In the genomic region with DNA sequence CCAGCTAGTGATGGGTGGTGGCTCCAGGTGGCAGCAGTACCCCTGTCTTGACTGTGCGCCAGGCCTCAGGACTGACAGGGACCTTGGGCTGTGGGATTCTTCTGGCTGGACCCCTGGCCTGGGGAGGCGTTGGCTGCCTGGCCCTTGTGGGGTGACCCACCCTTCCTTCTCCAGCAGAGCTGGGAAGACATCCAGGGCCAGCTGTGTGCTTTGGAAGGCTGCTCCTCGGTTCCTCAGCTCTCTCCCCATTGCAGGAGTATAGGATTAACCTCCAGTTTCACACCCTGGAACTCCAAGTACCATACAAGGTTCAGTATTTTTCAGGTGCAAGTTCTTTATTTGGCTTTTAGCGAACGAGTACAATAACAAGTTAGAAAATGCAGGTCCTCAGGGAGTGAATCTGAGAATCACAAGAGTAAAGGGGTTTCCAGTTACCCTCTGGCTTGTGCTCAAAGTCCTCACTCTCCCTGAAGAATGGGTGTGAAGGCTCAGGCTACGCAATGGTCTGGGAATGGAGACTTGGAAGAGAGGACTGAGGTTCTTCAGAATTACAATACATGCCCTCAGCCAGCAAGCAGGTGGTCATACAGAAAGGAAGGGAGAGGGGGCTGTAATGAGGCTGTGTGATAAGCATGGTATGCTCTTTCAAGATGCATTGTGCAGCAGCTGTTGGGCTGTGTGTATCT, we compare ENCODE assay signal across 24 cellular contexts.
DNase-seq lines count a peak whose midpoint lies in the region; ATAC-seq lines count a peak whose summit lies in the region.
"Had no signal": no experiment of that assay in that cellular context is flagged by ENCODE, and none has a peak within 500 bp of the region (broad histone marks: within the 10 kb centered on the region; RNA-seq: fewer than 3 reads in every experiment).

No MANE protein-coding gene starts in this region.

- H3K9me3 Mint-ChIP-seq in stimulated activated memory B cell treated with anti-CD40 and anti-IgM and Interleukin-4, amounts not matched to agents 10 μg/mL and 1 μg/mL and 100 μg/mL, for 72 hours: no peaks in the 10 kb centered on the region
- H3K9me3 Mint-ChIP-seq in activated T-cell treated with anti-CD3 and anti-CD28 coated beads, Interleukin-2, amount 50 U/mL, for 72 hours: no peaks in the 10 kb centered on the region
- H3K9me3 Mint-ChIP-seq: CD4-positive, alpha-beta memory T cell; CD4-positive, CD25-positive, alpha-beta regulatory T cell; CD8-positive, alpha-beta memory T cell had no signal

- no peaks in the 10 kb centered on the region for H3K4me1 Mint-ChIP-seq in stimulated activated memory B cell treated with anti-CD40 and anti-IgM and Interleukin-4, amounts not matched to agents 10 μg/mL and 1 μg/mL and 100 μg/mL, for 72 hours
- no peaks in the 10 kb centered on the region for H3K4me1 Mint-ChIP-seq in activated T-cell treated with anti-CD3 and anti-CD28 coated beads, Interleukin-2, amount 50 U/mL, for 72 hours (ENCODE audit: low read depth)
- H3K4me1 Mint-ChIP-seq: CD14-positive monocyte; CD4-positive, alpha-beta memory T cell; CD4-positive, CD25-positive, alpha-beta regulatory T cell; CD8-positive, alpha-beta memory T cell had no signal

- peak; percentile 62 for ATAC-seq in left ventricle myocardium superior
- ATAC-seq in Right ventricle myocardium inferior: no peak
- ATAC-seq in sciatic nerve: peak; percentile 74
- peak; percentile 32 for ATAC-seq in stimulated activated memory B cell treated with anti-CD40 and anti-IgM and Interleukin-4, amounts not matched to agents 10 μg/mL and 1 μg/mL and 100 μg/mL, for 72 hours
- ATAC-seq in activated T-cell treated with anti-CD3 and anti-CD28 coated beads, Interleukin-2, amount 50 U/mL, for 72 hours (replicated peaks in 1 of 2): no peak
- ATAC-seq: GM12878 had no signal

- H3K36me3 Mint-ChIP-seq in stimulated activated memory B cell treated with anti-CD40 and anti-IgM and Interleukin-4, amounts not matched to agents 10 μg/mL and 1 μg/mL and 100 μg/mL, for 72 hours: no peaks in the 10 kb centered on the region
- no peaks in the 10 kb centered on the region for H3K36me3 Mint-ChIP-seq in activated T-cell treated with anti-CD3 and anti-CD28 coated beads, Interleukin-2, amount 50 U/mL, for 72 hours (ENCODE audit: insufficient read depth in 2 of 2)
- H3K36me3 Mint-ChIP-seq: CD14-positive monocyte; CD4-positive, alpha-beta memory T cell; CD4-positive, CD25-positive, alpha-beta regulatory T cell; CD8-positive, alpha-beta memory T cell had no signal

- DNase-seq in left ventricle myocardium superior: no peak
- no peak for DNase-seq in Right ventricle myocardium inferior (ENCODE audit: missing footprints)
- DNase-seq in sciatic nerve (ENCODE audit: low spot score): no peak
- no peak for DNase-seq in stimulated activated CD4-positive, alpha-beta T cell treated with anti-CD3 and anti-CD28 coated beads, Interleukin-1b, Interleukin-23, amount 100 ng/mL, for 48 hours
- DNase-seq in activated T-cell treated with anti-CD3 and anti-CD28 coated beads, Interleukin-2, amount 50 U/mL, for 72 hours: no peak
- DNase-seq in central memory CD4-positive, alpha-beta T cell: no peak
- DNase-seq: 8988T; ACHN; BE2C; C1 segment of cervical spinal cord; CD4-positive, alpha-beta memory T cell; CD4-positive, CD25-positive, alpha-beta regulatory T cell; CD8-positive, alpha-beta memory T cell; COR-L47; DMS 273 treated with DMSO at 0.1 percent for 48 hours; DMS153; DMS53; DMS79; DND-41; EL; GDM1 had no signal

- H3K27ac Mint-ChIP-seq in stimulated activated memory B cell treated with anti-CD40 and anti-IgM and Interleukin-4, amounts not matched to agents 10 μg/mL and 1 μg/mL and 100 μg/mL, for 72 hours: no peak overlapping the region
- no peak overlapping the region for H3K27ac Mint-ChIP-seq in activated T-cell treated with anti-CD3 and anti-CD28 coated beads, Interleukin-2, amount 50 U/mL, for 72 hours
- H3K27ac Mint-ChIP-seq: CD14-positive monocyte; CD4-positive, alpha-beta memory T cell; CD8-positive, alpha-beta memory T cell had no signal

- H3K27me3 Mint-ChIP-seq in stimulated activated memory B cell treated with anti-CD40 and anti-IgM and Interleukin-4, amounts not matched to agents 10 μg/mL and 1 μg/mL and 100 μg/mL, for 72 hours: peaks cover 28% of the 10 kb centered on the region
- H3K27me3 Mint-ChIP-seq in activated T-cell treated with anti-CD3 and anti-CD28 coated beads, Interleukin-2, amount 50 U/mL, for 72 hours (ENCODE audit: low read depth): peaks cover under 1% of the 10 kb centered on the region

- H3K4me3 Mint-ChIP-seq in stimulated activated memory B cell treated with anti-CD40 and anti-IgM and Interleukin-4, amounts not matched to agents 10 μg/mL and 1 μg/mL and 100 μg/mL, for 72 hours: no peak overlapping the region
- H3K4me3 Mint-ChIP-seq in activated T-cell treated with anti-CD3 and anti-CD28 coated beads, Interleukin-2, amount 50 U/mL, for 72 hours: no peak overlapping the region
- H3K4me3 Mint-ChIP-seq: CD14-positive monocyte; CD4-positive, alpha-beta memory T cell; CD4-positive, CD25-positive, alpha-beta regulatory T cell; CD8-positive, alpha-beta memory T cell had no signal

- intact Hi-C loops in left ventricle myocardium superior (cut with micrococcal nuclease) (no loop called here), Right ventricle myocardium inferior (cut with DNase I) (no loop called here), sciatic nerve (cut with DNase I) (no loop called here)

Comparison
In these comparisons a context has a peak if more than half of its experiments do, and no peak if none do; other contexts are left out.
1. ATAC-seq: peak in left ventricle myocardium superior (single experiment), sciatic nerve (single experiment) and stimulated activated memory B cell treated with anti-CD40 and anti-IgM and Interleukin-4, amounts not matched to agents 10 μg/mL and 1 μg/mL and 100 μg/mL, for 72 hours (single experiment); none in Right ventricle myocardium inferior (single experiment) and activated T-cell treated with anti-CD3 and anti-CD28 coated beads, Interleukin-2, amount 50 U/mL, for 72 hours (0 of 2).